In genomic region chr1:241081473-241081872, GRCh38 we compare ENCODE assay signal across 19 cellular contexts.
"Had no signal": no experiment of that assay in that cellular context is flagged by ENCODE, and none has a peak within 500 bp of the region (broad histone marks: within the 10 kb centered on the region; RNA-seq: fewer than 3 reads in every experiment).

No MANE protein-coding gene starts in this region.

- H3K4me3 ChIP-seq: colonic mucosa, gastrocnemius medialis, heart right ventricle, skin epidermis, tibial nerve, vagina had no signal

- H3K4me3 Mint-ChIP-seq: activated naive CD4-positive, alpha-beta T cell treated with anti-CD3 and anti-CD28 coated beads, Interleukin-2, amount 10 ng/mL, durations not matched to agents 7 days and 5 days; natural killer cell had no signal

- H3K27me3 ChIP-seq: colonic mucosa, gastrocnemius medialis, neutrophil, tibial nerve, vagina had no signal

- H3K27ac Mint-ChIP-seq: activated naive CD4-positive, alpha-beta T cell treated with anti-CD3 and anti-CD28 coated beads, Interleukin-2, amount 10 ng/mL, durations not matched to agents 7 days and 5 days; natural killer cell had no signal

- DNase-seq: activated CD4-positive, alpha-beta T cell treated with anti-CD3 and anti-CD28 coated beads for 1 hour; activated CD4-positive, alpha-beta T cell treated with anti-CD3 and anti-CD28 coated beads, Interleukin-2, amount 50 U/mL, for 48 hours; activated naive CD4-positive, alpha-beta T cell treated with anti-CD3 and anti-CD28 coated beads, Interleukin-2, amount 10 ng/mL, durations not matched to agents 7 days and 5 days; activated T-cell treated with anti-CD3 and anti-CD28 coated beads, Interleukin-2, amount 50 U/mL, for 1 hour; caudate nucleus; colonic mucosa; gastrocnemius medialis; heart right ventricle; islet precursor cell; natural killer cell; retina; stimulated activated CD4-positive, alpha-beta T cell treated with anti-CD3 and anti-CD28 coated beads, Interleukin-15, amount 100 ng/mL, for 24 hours; stimulated activated CD4-positive, alpha-beta T cell treated with anti-CD3 and anti-CD28 coated beads, Interleukin-4, amount 100 ng/mL, for 24 hours; stimulated activated naive CD4-positive, alpha-beta T cell had no signal

- H3K36me3 ChIP-seq: colonic mucosa, gastrocnemius medialis, heart right ventricle, neutrophil, tibial nerve, vagina had no signal

- ATAC-seq: gastrocnemius medialis, heart right ventricle, left lobe of liver, natural killer cell had no signal

- H3K9me3 Mint-ChIP-seq: activated naive CD4-positive, alpha-beta T cell treated with anti-CD3 and anti-CD28 coated beads, Interleukin-2, amount 10 ng/mL, durations not matched to agents 7 days and 5 days had no signal

- H3K27me3 Mint-ChIP-seq: activated naive CD4-positive, alpha-beta T cell treated with anti-CD3 and anti-CD28 coated beads, Interleukin-2, amount 10 ng/mL, durations not matched to agents 7 days and 5 days had no signal

- H3K36me3 Mint-ChIP-seq: activated naive CD4-positive, alpha-beta T cell treated with anti-CD3 and anti-CD28 coated beads, Interleukin-2, amount 10 ng/mL, durations not matched to agents 7 days and 5 days; natural killer cell had no signal

- H3K4me1 Mint-ChIP-seq: activated naive CD4-positive, alpha-beta T cell treated with anti-CD3 and anti-CD28 coated beads, Interleukin-2, amount 10 ng/mL, durations not matched to agents 7 days and 5 days; natural killer cell had no signal
